ENCODE assay signal across 21 cellular contexts in the genomic region with DNA sequence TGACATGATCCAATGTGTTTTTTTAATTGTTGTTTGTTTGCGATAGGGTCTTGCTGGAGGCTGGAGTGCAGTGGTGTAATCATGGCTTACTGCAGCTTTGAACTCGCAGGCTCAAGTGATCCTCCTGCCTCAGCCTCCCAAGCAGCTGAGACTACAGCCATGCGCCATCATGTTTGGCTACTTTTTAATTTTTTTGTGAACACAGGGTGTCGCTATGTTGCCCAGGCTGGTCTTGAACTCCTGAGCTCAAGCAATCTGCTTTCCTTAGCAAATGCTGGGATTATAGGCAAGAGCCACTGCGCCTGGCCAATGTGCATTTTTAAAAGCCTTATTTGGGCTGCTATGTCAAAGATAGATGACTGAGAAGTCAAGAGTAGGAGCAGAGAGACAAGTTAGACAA.
A peak's percentile ranks its signal among the peaks of the same experiment; 100 is the strongest.
DNase-seq lines count a peak whose midpoint lies in the region; TF ChIP-seq lines count a peak whose summit lies in the region.
"Had no signal": no experiment of that assay in that cellular context is flagged by ENCODE, and none has a peak within 500 bp of the region (broad histone marks: within the 10 kb centered on the region; RNA-seq: fewer than 3 reads in every experiment).

No MANE protein-coding gene starts in this region.

- in situ Hi-C loops in KBM-7 (cut with MboI; ENCODE audit: low pct_unique_long_range_greater_than_20kb, low sequenced_read_pairs) = no loop called here

- peak; percentile 24; the same call in 1 of the 2 replicates for TF ChIP-seq CTCF in HFFc6 (IDR thresholded peaks at IDR 0.05)
- TF ChIP-seq CTCF in OCI-LY1 (IDR thresholded peaks at IDR 0.05; ENCODE audit: low read length) = 0 out of 2 replicates have a peak, but pooled peaks have one; percentile 6
- TF ChIP-seq CTCF in VCaP (conservative IDR thresholded peaks at IDR 0.05) = no peak
- TF ChIP-seq CTCF in type B pancreatic cell (conservative IDR thresholded peaks at IDR 0.05) = no peak

- H3K9me3 Mint-ChIP-seq in HFFc6 = no peaks in the 10 kb centered on the region; the same call in 1 of the 2 replicates
- H3K9me3 Mint-ChIP-seq in type B pancreatic cell = peaks cover 10% of the 10 kb centered on the region
- H3K9me3 Mint-ChIP-seq: CD4-positive, alpha-beta T cell; CD8-positive, alpha-beta T cell had no signal

- no peaks in the 10 kb centered on the region for H3K9me2 ChIP-seq in OCI-LY1 (ENCODE audit: low read depth, low read length)

- no peak for DNase-seq in HFFc6
- DNase-seq in type B pancreatic cell (ENCODE audit: extremely low spot score, unreplicated experiment) = no peak
- no peak for DNase-seq in NCI-H146 treated with DMSO at 0.1 percent for 48 hours (lab: John Stamatoyannopoulos, UW; ENCODE audit: unreplicated experiment)
- no peak for DNase-seq in NK-92 (lab: John Stamatoyannopoulos, UW; ENCODE audit: unreplicated experiment)
- DNase-seq in occipital lobe (lab: John Stamatoyannopoulos, UW) = no peak
- DNase-seq in KBM-7 = no peak
- DNase-seq: 8988T; ACHN; Caco-2; Calu3; CD4-positive, alpha-beta T cell; CD8-positive, alpha-beta T cell; DND-41; EL; GDM1 had no signal

- H3K36me3 Mint-ChIP-seq in HFFc6 (ENCODE audit: low read depth) = no peaks in the 10 kb centered on the region
- no peaks in the 10 kb centered on the region for H3K36me3 Mint-ChIP-seq in type B pancreatic cell
- H3K36me3 Mint-ChIP-seq: CD8-positive, alpha-beta T cell had no signal

- H3F3A ChIP-seq in OCI-LY1 (ENCODE audit: insufficient read depth, low read length) = no peaks in the 10 kb centered on the region

- H3K27ac Mint-ChIP-seq in HFFc6 (no peak overlapping the region), type B pancreatic cell (peak overlapping the region; percentile 56)
- H3K27ac Mint-ChIP-seq: B cell; CD4-positive, alpha-beta T cell; CD8-positive, alpha-beta T cell had no signal

- H3K27me3 ChIP-seq in OCI-LY1 (ENCODE audit: insufficient read depth, low read length) = no peaks in the 10 kb centered on the region
- H3K27me3 ChIP-seq: BLaER1 treated with 17β-estradiol and CSF1 and Interleukin-3, amounts not matched to agents 10 nM and 100 nM had no signal

- no peak overlapping the region for H3K9ac ChIP-seq in OCI-LY1 (ENCODE audit: low read length)
- H3K9ac ChIP-seq: BLaER1 treated with 17β-estradiol and CSF1 and Interleukin-3, amounts not matched to agents 10 nM and 100 nM had no signal

- no peak overlapping the region for H3K4me2 ChIP-seq in OCI-LY1 (ENCODE audit: low read length)
- H3K4me2 ChIP-seq: BLaER1 treated with 17β-estradiol and CSF1 and Interleukin-3, amounts not matched to agents 10 nM and 100 nM had no signal

- no peak overlapping the region for H2AFZ ChIP-seq in OCI-LY1 (ENCODE audit: low read length)

- H3K4me3 Mint-ChIP-seq in HFFc6 = no peak overlapping the region
- H3K4me3 Mint-ChIP-seq in type B pancreatic cell = no peak overlapping the region
- H3K4me3 Mint-ChIP-seq: B cell; CD4-positive, alpha-beta T cell; CD8-positive, alpha-beta T cell had no signal

- H3K27ac ChIP-seq in OCI-LY1 (ENCODE audit: low read depth, low read length, poor library complexity, severe bottlenecking) (no peak overlapping the region), VCaP (peak overlapping the region; percentile 68)
- H3K27ac ChIP-seq: BLaER1 treated with 17β-estradiol and CSF1 and Interleukin-3, amounts not matched to agents 10 nM and 100 nM; C4-2B had no signal

- H3K27me3 Mint-ChIP-seq in HFFc6 (ENCODE audit: insufficient read depth) (peaks cover 1% of the 10 kb centered on the region), type B pancreatic cell (no peaks in the 10 kb centered on the region)
- H3K27me3 Mint-ChIP-seq: B cell; CD4-positive, alpha-beta T cell had no signal

- H3K79me2 ChIP-seq in OCI-LY1 (ENCODE audit: insufficient read depth, low read length) = no peaks in the 10 kb centered on the region

- no peaks in the 10 kb centered on the region for H4K20me1 ChIP-seq in OCI-LY1 (ENCODE audit: insufficient read depth, low read length)
- H4K20me1 ChIP-seq: BLaER1 treated with 17β-estradiol and CSF1 and Interleukin-3, amounts not matched to agents 10 nM and 100 nM had no signal

- no peaks in the 10 kb centered on the region for H3K4me1 ChIP-seq in OCI-LY1 (ENCODE audit: insufficient read depth, low read length, severe bottlenecking)

- no peaks in the 10 kb centered on the region for H3K9me3 ChIP-seq in OCI-LY1 (ENCODE audit: low read length)
- H3K9me3 ChIP-seq: BLaER1 treated with 17β-estradiol and CSF1 and Interleukin-3, amounts not matched to agents 10 nM and 100 nM; Caco-2 had no signal

- H3K4me1 Mint-ChIP-seq in HFFc6 (ENCODE audit: low read depth) (peaks cover 16% of the 10 kb centered on the region; the same call in 1 of the 2 replicates), type B pancreatic cell (ENCODE audit: unreplicated experiment) (peaks cover 16% of the 10 kb centered on the region)
- H3K4me1 Mint-ChIP-seq: B cell had no signal

- H3K4me3 ChIP-seq in OCI-LY1 (ENCODE audit: low read depth, low read length, poor library complexity, severe bottlenecking) = no peak overlapping the region
- H3K4me3 ChIP-seq: BLaER1 treated with 17β-estradiol and CSF1 and Interleukin-3, amounts not matched to agents 10 nM and 100 nM; GM12878 had no signal

- H3K36me3 ChIP-seq in OCI-LY1 (ENCODE audit: insufficient read depth, low read length) = no peaks in the 10 kb centered on the region
- H3K36me3 ChIP-seq: BLaER1 treated with 17β-estradiol and CSF1 and Interleukin-3, amounts not matched to agents 10 nM and 100 nM had no signal

Comparison
In these comparisons a context has a peak if more than half of its experiments do, and no peak if none do; other contexts are left out.
1. CTCF ChIP-seq: peak in HFFc6 (single experiment) and OCI-LY1 (single experiment); none in VCaP (single experiment) and type B pancreatic cell (single experiment).